In the genomic region with DNA sequence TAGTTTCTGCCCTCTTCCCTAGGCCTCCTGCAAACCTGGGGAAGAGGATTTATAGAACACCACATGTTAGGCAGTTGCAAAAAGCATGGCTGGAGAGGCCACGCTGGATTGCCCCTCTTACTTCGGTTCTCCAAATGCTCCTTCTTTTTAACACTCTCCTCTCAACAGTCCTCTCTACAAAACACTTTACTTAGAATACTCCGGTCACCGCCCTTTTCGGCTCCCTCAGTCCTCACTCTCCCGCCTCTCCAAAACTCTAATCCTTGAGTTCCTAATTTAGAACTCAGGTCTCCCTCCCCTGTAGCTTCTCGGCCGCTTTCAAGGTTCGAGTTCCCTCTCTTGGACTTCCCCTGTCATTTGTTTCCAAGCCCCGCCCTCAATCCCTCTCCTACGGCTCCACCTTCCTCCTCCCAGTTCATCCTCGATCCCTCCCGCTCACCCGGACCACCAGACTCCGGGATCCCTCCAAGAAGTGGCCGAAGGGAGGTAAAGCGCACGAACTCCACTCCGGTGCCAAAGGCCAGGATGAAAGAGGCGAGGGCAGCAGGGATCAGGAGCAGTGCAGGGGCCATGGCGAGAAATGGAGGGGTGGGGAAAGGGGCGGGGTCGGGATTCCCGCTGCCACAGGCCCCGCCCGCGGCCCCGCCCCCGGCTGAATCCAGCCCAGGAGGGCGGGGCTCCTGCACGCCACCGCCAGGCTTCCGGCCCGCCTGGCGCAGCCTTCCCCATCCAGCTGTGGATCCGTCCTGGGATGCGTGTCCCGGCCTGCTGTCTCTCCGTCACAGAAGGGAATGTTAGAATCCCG, we compare ENCODE assay signal across 1 cellular context.
TF ChIP-seq lines count a peak whose summit lies in the region.

A gene with protein sequence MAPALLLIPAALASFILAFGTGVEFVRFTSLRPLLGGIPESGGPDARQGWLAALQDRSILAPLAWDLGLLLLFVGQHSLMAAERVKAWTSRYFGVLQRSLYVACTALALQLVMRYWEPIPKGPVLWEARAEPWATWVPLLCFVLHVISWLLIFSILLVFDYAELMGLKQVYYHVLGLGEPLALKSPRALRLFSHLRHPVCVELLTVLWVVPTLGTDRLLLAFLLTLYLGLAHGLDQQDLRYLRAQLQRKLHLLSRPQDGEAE (minus strand): TSS at position 582 of the 805 bp plus-strand sequence. CDS start 10 bp downstream, at position 572.

TF ChIP-seq in HepG2, 621 proteins besides CTCF, POLR2A, EP300 and RAD21 (continued from another document and continues in another):
- TF ChIP-seq, protein P1, sequence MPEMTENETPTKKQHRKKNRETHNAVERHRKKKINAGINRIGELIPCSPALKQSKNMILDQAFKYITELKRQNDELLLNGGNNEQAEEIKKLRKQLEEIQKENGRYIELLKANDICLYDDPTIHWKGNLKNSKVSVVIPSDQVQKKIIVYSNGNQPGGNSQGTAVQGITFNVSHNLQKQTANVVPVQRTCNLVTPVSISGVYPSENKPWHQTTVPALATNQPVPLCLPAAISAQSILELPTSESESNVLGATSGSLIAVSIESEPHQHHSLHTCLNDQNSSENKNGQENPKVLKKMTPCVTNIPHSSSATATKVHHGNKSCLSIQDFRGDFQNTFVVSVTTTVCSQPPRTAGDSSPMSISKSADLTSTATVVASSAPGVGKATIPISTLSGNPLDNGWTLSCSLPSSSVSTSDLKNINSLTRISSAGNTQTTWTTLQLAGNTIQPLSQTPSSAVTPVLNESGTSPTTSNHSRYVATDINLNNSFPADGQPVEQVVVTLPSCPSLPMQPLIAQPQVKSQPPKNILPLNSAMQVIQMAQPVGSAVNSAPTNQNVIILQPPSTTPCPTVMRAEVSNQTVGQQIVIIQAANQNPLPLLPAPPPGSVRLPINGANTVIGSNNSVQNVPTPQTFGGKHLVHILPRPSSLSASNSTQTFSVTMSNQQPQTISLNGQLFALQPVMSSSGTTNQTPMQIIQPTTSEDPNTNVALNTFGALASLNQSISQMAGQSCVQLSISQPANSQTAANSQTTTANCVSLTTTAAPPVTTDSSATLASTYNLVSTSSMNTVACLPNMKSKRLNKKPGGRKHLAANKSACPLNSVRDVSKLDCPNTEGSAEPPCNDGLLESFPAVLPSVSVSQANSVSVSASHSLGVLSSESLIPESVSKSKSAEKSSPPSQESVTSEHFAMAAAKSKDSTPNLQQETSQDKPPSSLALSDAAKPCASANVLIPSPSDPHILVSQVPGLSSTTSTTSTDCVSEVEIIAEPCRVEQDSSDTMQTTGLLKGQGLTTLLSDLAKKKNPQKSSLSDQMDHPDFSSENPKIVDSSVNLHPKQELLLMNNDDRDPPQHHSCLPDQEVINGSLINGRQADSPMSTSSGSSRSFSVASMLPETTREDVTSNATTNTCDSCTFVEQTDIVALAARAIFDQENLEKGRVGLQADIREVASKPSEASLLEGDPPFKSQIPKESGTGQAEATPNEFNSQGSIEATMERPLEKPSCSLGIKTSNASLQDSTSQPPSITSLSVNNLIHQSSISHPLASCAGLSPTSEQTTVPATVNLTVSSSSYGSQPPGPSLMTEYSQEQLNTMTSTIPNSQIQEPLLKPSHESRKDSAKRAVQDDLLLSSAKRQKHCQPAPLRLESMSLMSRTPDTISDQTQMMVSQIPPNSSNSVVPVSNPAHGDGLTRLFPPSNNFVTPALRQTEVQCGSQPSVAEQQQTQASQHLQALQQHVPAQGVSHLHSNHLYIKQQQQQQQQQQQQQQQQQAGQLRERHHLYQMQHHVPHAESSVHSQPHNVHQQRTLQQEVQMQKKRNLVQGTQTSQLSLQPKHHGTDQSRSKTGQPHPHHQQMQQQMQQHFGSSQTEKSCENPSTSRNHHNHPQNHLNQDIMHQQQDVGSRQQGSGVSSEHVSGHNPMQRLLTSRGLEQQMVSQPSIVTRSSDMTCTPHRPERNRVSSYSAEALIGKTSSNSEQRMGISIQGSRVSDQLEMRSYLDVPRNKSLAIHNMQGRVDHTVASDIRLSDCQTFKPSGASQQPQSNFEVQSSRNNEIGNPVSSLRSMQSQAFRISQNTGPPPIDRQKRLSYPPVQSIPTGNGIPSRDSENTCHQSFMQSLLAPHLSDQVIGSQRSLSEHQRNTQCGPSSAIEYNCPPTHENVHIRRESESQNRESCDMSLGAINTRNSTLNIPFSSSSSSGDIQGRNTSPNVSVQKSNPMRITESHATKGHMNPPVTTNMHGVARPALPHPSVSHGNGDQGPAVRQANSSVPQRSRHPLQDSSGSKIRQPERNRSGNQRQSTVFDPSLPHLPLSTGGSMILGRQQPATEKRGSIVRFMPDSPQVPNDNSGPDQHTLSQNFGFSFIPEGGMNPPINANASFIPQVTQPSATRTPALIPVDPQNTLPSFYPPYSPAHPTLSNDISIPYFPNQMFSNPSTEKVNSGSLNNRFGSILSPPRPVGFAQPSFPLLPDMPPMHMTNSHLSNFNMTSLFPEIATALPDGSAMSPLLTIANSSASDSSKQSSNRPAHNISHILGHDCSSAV (CRISPR knock-in tag; IDR thresholded peaks at IDR 0.05; ENCODE audit: borderline replicate concordance): no peak
- 0 out of 2 replicates have a peak, but pooled peaks have one; percentile 15 for TF ChIP-seq CEBPG (CRISPR knock-in tag; IDR thresholded peaks at IDR 0.05)
- TF ChIP-seq THYN1 (CRISPR knock-in tag; IDR thresholded peaks at IDR 0.05; ENCODE audit: borderline replicate concordance, low read depth): no peak
- no peak for TF ChIP-seq RERE (CRISPR knock-in tag; IDR thresholded peaks at IDR 0.05; ENCODE audit: low read depth)
- TF ChIP-seq AHR (CRISPR knock-in tag; IDR thresholded peaks at IDR 0.05): no peak; the same call in 1 of the 2 replicates
- TF ChIP-seq MAFG (CRISPR knock-in tag; IDR thresholded peaks at IDR 0.05): no peak
- TF ChIP-seq RBM22 (optimal IDR thresholded peaks at IDR 0.05; ENCODE audit: low read length): no peak
- TF ChIP-seq NFE2 (CRISPR knock-in tag; IDR thresholded peaks at IDR 0.05): no peak
- TF ChIP-seq ZNF547 (CRISPR knock-in tag; IDR thresholded peaks at IDR 0.05): no peak
- TF ChIP-seq ZNF160 (CRISPR knock-in tag; IDR thresholded peaks at IDR 0.05): no peak
- TF ChIP-seq, protein P2, sequence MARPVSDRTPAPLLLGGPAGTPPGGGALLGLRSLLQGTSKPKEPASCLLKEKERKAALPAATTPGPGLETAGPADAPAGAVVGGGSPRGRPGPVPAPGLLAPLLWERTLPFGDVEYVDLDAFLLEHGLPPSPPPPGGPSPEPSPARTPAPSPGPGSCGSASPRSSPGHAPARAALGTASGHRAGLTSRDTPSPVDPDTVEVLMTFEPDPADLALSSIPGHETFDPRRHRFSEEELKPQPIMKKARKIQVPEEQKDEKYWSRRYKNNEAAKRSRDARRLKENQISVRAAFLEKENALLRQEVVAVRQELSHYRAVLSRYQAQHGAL (CRISPR knock-in tag; IDR thresholded peaks at IDR 0.05; ENCODE audit: not compliant biosample characterization): no peak
- TF ChIP-seq CSRNP2 (CRISPR knock-in tag; conservative IDR thresholded peaks at IDR 0.05; ENCODE audit: low read depth): no peak
- TF ChIP-seq ZNF747 (CRISPR knock-in tag; IDR thresholded peaks at IDR 0.05; ENCODE audit: borderline replicate concordance): 0 out of 2 replicates have a peak, but pooled peaks have one; percentile 39
- TF ChIP-seq MEIS2 (CRISPR knock-in tag; IDR thresholded peaks at IDR 0.05): peak; percentile 48; the same call in 1 of the 2 replicates
- TF ChIP-seq, protein P3, sequence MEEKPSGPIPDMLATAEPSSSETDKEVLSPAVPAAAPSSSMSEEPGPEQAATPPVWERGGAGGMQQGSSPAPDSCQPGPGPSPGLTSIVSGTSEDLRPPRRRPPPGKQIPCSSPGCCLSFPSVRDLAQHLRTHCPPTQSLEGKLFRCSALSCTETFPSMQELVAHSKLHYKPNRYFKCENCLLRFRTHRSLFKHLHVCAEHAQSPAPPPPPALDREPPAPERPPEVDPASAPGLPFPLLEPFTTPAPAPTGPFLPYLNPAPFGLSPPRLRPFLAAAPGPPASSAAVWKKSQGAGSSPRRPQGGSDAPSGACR (CRISPR knock-in tag; IDR thresholded peaks at IDR 0.05): peak; percentile 48; the same call in 1 of the 2 replicates
- TF ChIP-seq ZNF326 (CRISPR knock-in tag; IDR thresholded peaks at IDR 0.05; ENCODE audit: borderline replicate concordance): no peak
- no peak; the same call in 1 of the 2 replicates for TF ChIP-seq ZBTB33 (CRISPR knock-in tag; IDR thresholded peaks at IDR 0.05)
- no peak for TF ChIP-seq NPAS2 (CRISPR knock-in tag; IDR thresholded peaks at IDR 0.05; ENCODE audit: borderline replicate concordance)
- no peak; the same call in 1 of the 2 replicates for TF ChIP-seq ZBTB26 (CRISPR knock-in tag; IDR thresholded peaks at IDR 0.05; ENCODE audit: borderline replicate concordance)
- no peak for TF ChIP-seq TCF12 (IDR thresholded peaks at IDR 0.05)
- no peak for TF ChIP-seq TCF12 (CRISPR knock-in tag; IDR thresholded peaks at IDR 0.05)
- TF ChIP-seq ETV5 (CRISPR knock-in tag; IDR thresholded peaks at IDR 0.05; ENCODE audit: borderline replicate concordance): peak; percentile 94
- TF ChIP-seq RFXANK (CRISPR knock-in tag; IDR thresholded peaks at IDR 0.05): no peak
- no peak for TF ChIP-seq ZSCAN20 (CRISPR knock-in tag; IDR thresholded peaks at IDR 0.05; ENCODE audit: borderline replicate concordance)
- TF ChIP-seq KDM2A (CRISPR knock-in tag; IDR thresholded peaks at IDR 0.05; ENCODE audit: borderline replicate concordance, low read depth): peak; percentile 85
- TF ChIP-seq, protein P4, sequence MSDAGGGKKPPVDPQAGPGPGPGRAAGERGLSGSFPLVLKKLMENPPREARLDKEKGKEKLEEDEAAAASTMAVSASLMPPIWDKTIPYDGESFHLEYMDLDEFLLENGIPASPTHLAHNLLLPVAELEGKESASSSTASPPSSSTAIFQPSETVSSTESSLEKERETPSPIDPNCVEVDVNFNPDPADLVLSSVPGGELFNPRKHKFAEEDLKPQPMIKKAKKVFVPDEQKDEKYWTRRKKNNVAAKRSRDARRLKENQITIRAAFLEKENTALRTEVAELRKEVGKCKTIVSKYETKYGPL (CRISPR knock-in tag; IDR thresholded peaks at IDR 0.05): no peak
- peak; percentile 30; the same call in 1 of the 2 replicates for TF ChIP-seq GATAD2A (CRISPR knock-in tag; IDR thresholded peaks at IDR 0.05)
- peak; percentile 83 for TF ChIP-seq ZNF331 (CRISPR knock-in tag; IDR thresholded peaks at IDR 0.05)
- TF ChIP-seq ZNF337 (CRISPR knock-in tag; IDR thresholded peaks at IDR 0.05; ENCODE audit: borderline replicate concordance, low read depth): no peak
- TF ChIP-seq ZNF205 (CRISPR knock-in tag; IDR thresholded peaks at IDR 0.05): no peak
- no peak for TF ChIP-seq CHCHD3 (CRISPR knock-in tag; IDR thresholded peaks at IDR 0.05)
